Comparison of ENCODE assay signal across 18 cellular contexts in genomic region chr6:107059606-107060005, GRCh38. TPM values are rescaled to one million over a fixed set of nuclear protein-coding genes. Genes with fewer than 3 reads are reported as not detected.
DNase-seq lines count a peak whose midpoint lies in the region; ATAC-seq and TF ChIP-seq lines count a peak whose summit lies in the region.
"Had no signal": no experiment of that assay in that cellular context is flagged by ENCODE, and none has a peak within 500 bp of the region (broad histone marks: within the 10 kb centered on the region; RNA-seq: fewer than 3 reads in every experiment).

No MANE protein-coding gene starts in this region.

- H3K9me3 ChIP-seq in HUES6 (ENCODE audit: control insufficient read depth, insufficient read depth, low read depth, low read length) (no peaks in the 10 kb centered on the region), endodermal cell (ENCODE audit: control insufficient read depth, low read length) (no peaks in the 10 kb centered on the region), trophoblast cell (ENCODE audit: insufficient read depth, low read depth, low read length) (no peaks in the 10 kb centered on the region)
- H3K9me3 ChIP-seq: A549, BE2C, HAP-1 had no signal

- H3K4me1 Mint-ChIP-seq in endodermal cell, result peaks cover 37% of the 10 kb centered on the region

- WGBS in endodermal cell (ENCODE audit: insufficient coverage in 1 of 2, insufficient read length in 1 of 2), 2 experiments, result 95% methylated on average over 4 of the region's 4 CpGs
- no CpG with 5 or more reads among the region's 4 CpGs for WGBS in trophoblast cell (ENCODE audit: extremely low coverage, insufficient coverage, insufficient read length)

- H3K9me3 Mint-ChIP-seq in endodermal cell, result no peaks in the 10 kb centered on the region
- H3K9me3 Mint-ChIP-seq: CD8-positive, alpha-beta T cell had no signal

- H4K12ac ChIP-seq in trophoblast cell (ENCODE audit: low read depth, low read length), result no peak overlapping the region

- H3K27ac ChIP-seq in HUES6 (ENCODE audit: low read depth, low read length) (no peak overlapping the region), endodermal cell (ENCODE audit: low read depth, low read length) (no peak overlapping the region), trophoblast cell (ENCODE audit: low read depth, low read length) (no peak overlapping the region)
- H3K27ac ChIP-seq: A549, C4-2B, GM23248, HL-60 had no signal

- no peak overlapping the region for H2AFZ ChIP-seq in trophoblast cell (ENCODE audit: insufficient read depth, low read length, poor library complexity)
- H2AFZ ChIP-seq: GM23248 had no signal

- no peaks in the 10 kb centered on the region for H3K79me1 ChIP-seq in trophoblast cell (ENCODE audit: low read length)

- no peak overlapping the region for H4K91ac ChIP-seq in trophoblast cell (ENCODE audit: low read depth, low read length)

- peak; percentile 12 for DNase-seq in RPMI8226
- DNase-seq in endodermal cell, result no peak
- peak; percentile 86 to 93 for DNase-seq in trophoblast cell
- DNase-seq in NCI-H1105 treated with DMSO at 0.1 percent for 48 hours (lab: John Stamatoyannopoulos, UW), result no peak
- no peak for DNase-seq in amygdala (lab: John Stamatoyannopoulos, UW)
- DNase-seq: BE2C; CD8-positive, alpha-beta T cell; COR-L47; DND-41; GF-D8; GM23248; KBM-7 had no signal

- peaks cover 6% of the 10 kb centered on the region for H3K36me3 Mint-ChIP-seq in endodermal cell (ENCODE audit: low read depth)
- H3K36me3 Mint-ChIP-seq: CD8-positive, alpha-beta T cell had no signal

- no peaks in the 10 kb centered on the region for H3K27me3 ChIP-seq in HUES6 (ENCODE audit: control insufficient read depth, insufficient read depth, low read length)
- H3K27me3 ChIP-seq in endodermal cell (ENCODE audit: control insufficient read depth, insufficient read depth, low read length, poor library complexity, severe bottlenecking), result no peaks in the 10 kb centered on the region
- H3K27me3 ChIP-seq in trophoblast cell (ENCODE audit: insufficient read depth, low read length), result no peaks in the 10 kb centered on the region
- H3K27me3 ChIP-seq: BE2C had no signal

- H3K9ac ChIP-seq in HUES6 (ENCODE audit: low read length), result peak overlapping the region; percentile 2
- no peak overlapping the region for H3K9ac ChIP-seq in endodermal cell (ENCODE audit: extremely low read depth, low read length, poor library complexity, severe bottlenecking)
- no peak overlapping the region for H3K9ac ChIP-seq in trophoblast cell (ENCODE audit: low read length)
- H3K9ac ChIP-seq: GM23248 had no signal

- H3K27me3 Mint-ChIP-seq in endodermal cell (ENCODE audit: insufficient read depth), result no peaks in the 10 kb centered on the region

- H3K36me3 ChIP-seq in HUES6 (ENCODE audit: control insufficient read depth, insufficient read depth, low read length), result no peaks in the 10 kb centered on the region
- H3K36me3 ChIP-seq in endodermal cell (ENCODE audit: control insufficient read depth, insufficient read depth, low read length), result peaks cover 3% of the 10 kb centered on the region
- no peaks in the 10 kb centered on the region for H3K36me3 ChIP-seq in trophoblast cell (ENCODE audit: control insufficient read depth in 1 of 2, insufficient read depth in 2 of 2, low read length in 2 of 2)
- H3K36me3 ChIP-seq: BE2C, HAP-1 had no signal

- no peak overlapping the region for H3K4ac ChIP-seq in trophoblast cell (ENCODE audit: low read depth, low read length)

- H2AK5ac ChIP-seq in trophoblast cell (ENCODE audit: low read length), result no peak overlapping the region

- H3K79me2 ChIP-seq in trophoblast cell (ENCODE audit: control insufficient read depth, insufficient read depth, low read length, poor library complexity), result no peaks in the 10 kb centered on the region

- no peak overlapping the region for H3K14ac ChIP-seq in trophoblast cell (ENCODE audit: low read length)

- no peak overlapping the region for H2BK5ac ChIP-seq in trophoblast cell (ENCODE audit: low read depth, low read length, poor library complexity)

- no peak overlapping the region for H2BK120ac ChIP-seq in trophoblast cell (ENCODE audit: insufficient read depth, low read length, poor library complexity)

- no peak for TF ChIP-seq CTCF in endodermal cell (conservative IDR thresholded peaks at IDR 0.05)

- no peak overlapping the region for H4K8ac ChIP-seq in trophoblast cell (ENCODE audit: low read depth, low read length)

- no peak overlapping the region for H3K18ac ChIP-seq in trophoblast cell (ENCODE audit: low read length)

- peak overlapping the region; percentile 55 for H3K27ac Mint-ChIP-seq in endodermal cell
- H3K27ac Mint-ChIP-seq: CD8-positive, alpha-beta T cell had no signal

- H3K4me3 Mint-ChIP-seq in endodermal cell, result no peak overlapping the region
- H3K4me3 Mint-ChIP-seq: CD8-positive, alpha-beta T cell had no signal

- ATAC-seq in GM21825 (IDR thresholded peaks at IDR 0.05; ENCODE audit: unreplicated experiment), result no peak
- ATAC-seq: A549; CD8-positive, alpha-beta T cell had no signal

- H3K4me3 ChIP-seq in HUES6 (ENCODE audit: low read depth, low read length) (no peak overlapping the region), endodermal cell (ENCODE audit: low read length) (no peak overlapping the region), trophoblast cell (ENCODE audit: low read depth, low read length) (no peak overlapping the region)
- H3K4me3 ChIP-seq: A549, GM23248, HAP-1 had no signal

- H3K4me1 ChIP-seq in HUES6 (ENCODE audit: control insufficient read depth, insufficient read depth, low read length) (peaks cover 21% of the 10 kb centered on the region), endodermal cell (ENCODE audit: control insufficient read depth, insufficient read depth, low read length) (peaks cover 13% of the 10 kb centered on the region), trophoblast cell (ENCODE audit: control insufficient read depth in 1 of 2, insufficient read depth in 2 of 2, low read length in 2 of 2) (peaks cover 0 to 2% of the 10 kb centered on the region in 2 experiments)
- H3K4me1 ChIP-seq: A549, BE2C had no signal

- H3K23ac ChIP-seq in trophoblast cell (ENCODE audit: low read length), result no peak overlapping the region

- no peak overlapping the region for H2BK12ac ChIP-seq in trophoblast cell (ENCODE audit: low read length)

- no peak overlapping the region for H3K4me2 ChIP-seq in trophoblast cell (ENCODE audit: low read length)
- H3K4me2 ChIP-seq: A549 had no signal

RNA-seq across cellular contexts. Expression of gene MTRES1, which starts 31.6 kb away (rescaled TPM):
- total RNA-seq in endodermal cell, result 10 to 100 TPM; 20.5 to 26.1 TPM
- 23.4 TPM for polyA plus RNA-seq in endodermal cell (2013, experiment 1 of 2)
- 20.4 TPM for polyA plus RNA-seq in endodermal cell (2013, experiment 2 of 2)
- polyA plus RNA-seq in trophoblast cell (2013), result 15.8 and 16.4 TPM in 2 replicates

RNA-seq across cellular contexts. Expression of gene BEND3, which starts 55.7 kb away (rescaled TPM):
- 10 to 100 TPM; 18.0 to 28.6 TPM for total RNA-seq in endodermal cell
- polyA plus RNA-seq in endodermal cell (2013, experiment 1 of 2), result 8.2 TPM
- polyA plus RNA-seq in endodermal cell (2013, experiment 2 of 2), result 7.8 TPM
- 6.7 and 6.8 TPM in 2 replicates for polyA plus RNA-seq in trophoblast cell (2013)

Comparison
In these comparisons a context has a peak if more than half of its experiments do, and no peak if none do; other contexts are left out.
1. DNase-seq: peak in RPMI8226 (single experiment) and trophoblast cell (2 of 2); none in endodermal cell (single experiment), NCI-H1105 treated with DMSO at 0.1 percent for 48 hours (single experiment) and amygdala (0 of 56).